Comparison of ENCODE assay signal across 1 cellular context in the genomic region with DNA sequence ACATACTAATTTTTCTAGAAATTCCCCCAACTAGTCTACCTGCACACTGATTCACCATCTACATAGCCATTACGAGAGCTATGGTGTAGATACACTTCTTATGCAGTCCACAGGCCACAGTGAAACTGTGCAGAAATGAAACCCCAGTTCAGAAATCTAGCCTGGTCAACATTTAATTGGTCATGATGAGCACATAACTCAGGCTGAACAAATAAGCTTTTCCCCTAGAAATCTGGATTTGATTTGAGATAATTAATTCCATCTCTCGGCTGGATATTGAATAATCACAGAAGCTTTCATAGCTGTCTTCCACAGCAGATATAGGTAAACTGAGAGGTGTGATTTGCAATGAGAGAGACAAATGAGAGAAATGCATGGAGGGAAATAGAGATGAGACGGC.
TF ChIP-seq lines count a peak whose summit lies in the region.

No MANE protein-coding gene starts in this region.

TF ChIP-seq in GM12878, 131 proteins besides CTCF, POLR2A, EP300 and RAD21:
- TF ChIP-seq CHD2 (IDR thresholded peaks at IDR 0.05; ENCODE audit: borderline replicate concordance, low read depth, low read length) (no peak), SMAD5 (IDR thresholded peaks at IDR 0.05; ENCODE audit: low read depth) (no peak), MEF2B (IDR thresholded peaks at IDR 0.05; ENCODE audit: partially characterized antibody, poor library complexity, severe bottlenecking) (no peak), CBX3 (IDR thresholded peaks at IDR 0.05; ENCODE audit: borderline replicate concordance, low read depth) (no peak), SP1 (IDR thresholded peaks at IDR 0.05; ENCODE audit: low read depth, low read length) (no peak), POLR2AphosphoS2 (IDR thresholded peaks at IDR 0.05; ENCODE audit: low read depth, low read length) (no peak), ZBED1 (IDR thresholded peaks at IDR 0.05; ENCODE audit: borderline replicate concordance) (no peak), RAD51 (IDR thresholded peaks at IDR 0.05) (no peak), NR2C2 (IDR thresholded peaks at IDR 0.05; ENCODE audit: borderline replicate concordance, control insufficient read depth, insufficient read length, low read depth) (no peak), STAT1 (conservative IDR thresholded peaks at IDR 0.05) (no peak), HDGF (IDR thresholded peaks at IDR 0.05) (no peak), STAT3 (IDR thresholded peaks at IDR 0.05; ENCODE audit: low read depth, low read length) (no peak)
- TF ChIP-seq, protein P1, sequence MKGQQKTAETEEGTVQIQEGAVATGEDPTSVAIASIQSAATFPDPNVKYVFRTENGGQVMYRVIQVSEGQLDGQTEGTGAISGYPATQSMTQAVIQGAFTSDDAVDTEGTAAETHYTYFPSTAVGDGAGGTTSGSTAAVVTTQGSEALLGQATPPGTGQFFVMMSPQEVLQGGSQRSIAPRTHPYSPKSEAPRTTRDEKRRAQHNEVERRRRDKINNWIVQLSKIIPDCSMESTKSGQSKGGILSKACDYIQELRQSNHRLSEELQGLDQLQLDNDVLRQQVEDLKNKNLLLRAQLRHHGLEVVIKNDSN (IDR thresholded peaks at IDR 0.05; ENCODE audit: borderline replicate concordance, extremely low read length, insufficient read depth, low read depth, low read length) = no peak
- TF ChIP-seq, protein P2, sequence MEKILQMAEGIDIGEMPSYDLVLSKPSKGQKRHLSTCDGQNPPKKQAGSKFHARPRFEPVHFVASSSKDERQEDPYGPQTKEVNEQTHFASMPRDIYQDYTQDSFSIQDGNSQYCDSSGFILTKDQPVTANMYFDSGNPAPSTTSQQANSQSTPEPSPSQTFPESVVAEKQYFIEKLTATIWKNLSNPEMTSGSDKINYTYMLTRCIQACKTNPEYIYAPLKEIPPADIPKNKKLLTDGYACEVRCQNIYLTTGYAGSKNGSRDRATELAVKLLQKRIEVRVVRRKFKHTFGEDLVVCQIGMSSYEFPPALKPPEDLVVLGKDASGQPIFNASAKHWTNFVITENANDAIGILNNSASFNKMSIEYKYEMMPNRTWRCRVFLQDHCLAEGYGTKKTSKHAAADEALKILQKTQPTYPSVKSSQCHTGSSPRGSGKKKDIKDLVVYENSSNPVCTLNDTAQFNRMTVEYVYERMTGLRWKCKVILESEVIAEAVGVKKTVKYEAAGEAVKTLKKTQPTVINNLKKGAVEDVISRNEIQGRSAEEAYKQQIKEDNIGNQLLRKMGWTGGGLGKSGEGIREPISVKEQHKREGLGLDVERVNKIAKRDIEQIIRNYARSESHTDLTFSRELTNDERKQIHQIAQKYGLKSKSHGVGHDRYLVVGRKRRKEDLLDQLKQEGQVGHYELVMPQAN (conservative IDR thresholded peaks at IDR 0.05) = no peak
- TF ChIP-seq, protein P3, sequence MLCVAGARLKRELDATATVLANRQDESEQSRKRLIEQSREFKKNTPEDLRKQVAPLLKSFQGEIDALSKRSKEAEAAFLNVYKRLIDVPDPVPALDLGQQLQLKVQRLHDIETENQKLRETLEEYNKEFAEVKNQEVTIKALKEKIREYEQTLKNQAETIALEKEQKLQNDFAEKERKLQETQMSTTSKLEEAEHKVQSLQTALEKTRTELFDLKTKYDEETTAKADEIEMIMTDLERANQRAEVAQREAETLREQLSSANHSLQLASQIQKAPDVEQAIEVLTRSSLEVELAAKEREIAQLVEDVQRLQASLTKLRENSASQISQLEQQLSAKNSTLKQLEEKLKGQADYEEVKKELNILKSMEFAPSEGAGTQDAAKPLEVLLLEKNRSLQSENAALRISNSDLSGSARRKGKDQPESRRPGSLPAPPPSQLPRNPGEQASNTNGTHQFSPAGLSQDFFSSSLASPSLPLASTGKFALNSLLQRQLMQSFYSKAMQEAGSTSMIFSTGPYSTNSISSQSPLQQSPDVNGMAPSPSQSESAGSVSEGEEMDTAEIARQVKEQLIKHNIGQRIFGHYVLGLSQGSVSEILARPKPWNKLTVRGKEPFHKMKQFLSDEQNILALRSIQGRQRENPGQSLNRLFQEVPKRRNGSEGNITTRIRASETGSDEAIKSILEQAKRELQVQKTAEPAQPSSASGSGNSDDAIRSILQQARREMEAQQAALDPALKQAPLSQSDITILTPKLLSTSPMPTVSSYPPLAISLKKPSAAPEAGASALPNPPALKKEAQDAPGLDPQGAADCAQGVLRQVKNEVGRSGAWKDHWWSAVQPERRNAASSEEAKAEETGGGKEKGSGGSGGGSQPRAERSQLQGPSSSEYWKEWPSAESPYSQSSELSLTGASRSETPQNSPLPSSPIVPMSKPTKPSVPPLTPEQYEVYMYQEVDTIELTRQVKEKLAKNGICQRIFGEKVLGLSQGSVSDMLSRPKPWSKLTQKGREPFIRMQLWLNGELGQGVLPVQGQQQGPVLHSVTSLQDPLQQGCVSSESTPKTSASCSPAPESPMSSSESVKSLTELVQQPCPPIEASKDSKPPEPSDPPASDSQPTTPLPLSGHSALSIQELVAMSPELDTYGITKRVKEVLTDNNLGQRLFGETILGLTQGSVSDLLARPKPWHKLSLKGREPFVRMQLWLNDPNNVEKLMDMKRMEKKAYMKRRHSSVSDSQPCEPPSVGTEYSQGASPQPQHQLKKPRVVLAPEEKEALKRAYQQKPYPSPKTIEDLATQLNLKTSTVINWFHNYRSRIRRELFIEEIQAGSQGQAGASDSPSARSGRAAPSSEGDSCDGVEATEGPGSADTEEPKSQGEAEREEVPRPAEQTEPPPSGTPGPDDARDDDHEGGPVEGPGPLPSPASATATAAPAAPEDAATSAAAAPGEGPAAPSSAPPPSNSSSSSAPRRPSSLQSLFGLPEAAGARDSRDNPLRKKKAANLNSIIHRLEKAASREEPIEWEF (IDR thresholded peaks at IDR 0.05; ENCODE audit: insufficient replicate concordance, low read depth, low read length) = no peak
TF ChIP-seq in GM12878: peak in this region for 0.
